20 cellular contexts compared by ENCODE assay signal in genomic region chr2:219886615-219887014, GRCh38.
DNase-seq lines count a peak whose midpoint lies in the region; ATAC-seq and TF ChIP-seq lines count a peak whose summit lies in the region.
"Had no signal": no experiment of that assay in that cellular context is flagged by ENCODE, and none has a peak within 500 bp of the region (broad histone marks: within the 10 kb centered on the region; RNA-seq: fewer than 3 reads in every experiment).

No MANE protein-coding gene starts in this region.

- no peak for DNase-seq in BJ (ENCODE audit: low read depth)
- DNase-seq in H7, result peak; percentile 51
- peak; percentile 74 for DNase-seq in SK-MEL-5 (ENCODE audit: low read depth, low spot score)
- DNase-seq in islet precursor cell, result peak; percentile 41
- no peak for DNase-seq in NCI-H2196 treated with DMSO at 0.1 percent for 48 hours (lab: John Stamatoyannopoulos, UW; ENCODE audit: unreplicated experiment)
- no peak for DNase-seq in activated naive CD4-positive, alpha-beta T cell (lab: John Stamatoyannopoulos, UW)
- DNase-seq in ecto neural progenitor cell (ENCODE audit: low spot score), result no peak
- DNase-seq: activated B cell treated with CpG ODN at 0.5 μM for 24 hours; CD4-positive, alpha-beta memory T cell; cortex of kidney; heart left ventricle; kidney glomerular epithelial cell; NCI-H1436 treated with DMSO at 0.1 percent for 48 hours; NCI-H526; T-helper 1 cell; thyroid gland had no signal

- in situ Hi-C loops in SK-MEL-5 (cut with HindIII; ENCODE audit: low pct_unique_long_range_greater_than_20kb, low sequenced_read_pairs), result no loop called here

- POLR2A ChIA-PET in BJ (lab: Charles Lee), result no interaction called here

- ATAC-seq in GM21528 (IDR thresholded peaks at IDR 0.05; ENCODE audit: low FRiP score, unreplicated experiment), result no peak
- ATAC-seq: esophagus mucosa, heart left ventricle, Panc1 had no signal

- H3K27me3 ChIP-seq in BJ (ENCODE audit: control insufficient read depth, insufficient read depth, low read length) (no peaks in the 10 kb centered on the region), H7 (ENCODE audit: control insufficient read depth, insufficient read depth, low read length) (no peaks in the 10 kb centered on the region)
- H3K27me3 ChIP-seq: thyroid gland had no signal

- CTCF ChIA-PET in BJ (lab: Yijun Ruan, JAX), result interaction anchor here (1.7 kb wide), 1 partner anchor 181 kb away, joined by 4 read pairs; no protein-coding TSS in a partner anchor

- H3K36me3 ChIP-seq in BJ (ENCODE audit: control insufficient read depth, insufficient read depth, low read length) (no peaks in the 10 kb centered on the region), H7 (replicated peaks; ENCODE audit: control insufficient read depth, insufficient read depth, low read length) (no peaks in the 10 kb centered on the region)
- H3K36me3 ChIP-seq: heart left ventricle, thyroid gland had no signal

- peak; percentile 46 for TF ChIP-seq CTCF in BJ (IDR thresholded peaks at IDR 0.05; ENCODE audit: insufficient read depth, low read depth, low read length)

- H3K4me3 ChIP-seq in BJ (ENCODE audit: low read depth, low read length), result no peak overlapping the region
- H3K4me3 ChIP-seq in H7 (ENCODE audit: insufficient read depth, low read depth, low read length), result no peak overlapping the region
- H3K4me3 ChIP-seq: heart left ventricle, skin epidermis, thyroid gland had no signal

Comparison
In these comparisons a context has a peak if more than half of its experiments do, and no peak if none do; other contexts are left out.
1. DNase-seq: peak in H7 (single experiment), SK-MEL-5 (single experiment) and islet precursor cell (single experiment); none in BJ (single experiment), NCI-H2196 treated with DMSO at 0.1 percent for 48 hours (single experiment), activated naive CD4-positive, alpha-beta T cell (0 of 4) and ecto neural progenitor cell (single experiment).